Comparison of ENCODE assay signal across 8 cellular contexts in genomic region chr2:9844036-9844483, GRCh38. TPM values are rescaled to one million over a fixed set of nuclear protein-coding genes. Genes with fewer than 3 reads are reported as not detected.
DNase-seq lines count a peak whose midpoint lies in the region; ATAC-seq and TF ChIP-seq lines count a peak whose summit lies in the region.

No MANE protein-coding gene starts in this region.

- DNase-seq in activated T-cell treated with anti-CD3 and anti-CD28 coated beads for 48 hours (ENCODE audit: low read depth) (peak; percentile 7), T-helper 17 cell (no peak), fibroblast of lung (ENCODE audit: low read depth in 2 of 2) (peak; percentile 42 to 59), psoas muscle (no peak)
- DNase-seq in activated T-cell treated with anti-CD3 and anti-CD28 coated beads, Interleukin-2, amount 50 U/mL, for 1 hour = no peak

- intact Hi-C loops in psoas muscle (cut with DNase I) = no loop called here

- H3K9ac ChIP-seq in fibroblast of lung (ENCODE audit: insufficient read depth, low read length) = peak overlapping the region; percentile 91

- peaks cover 8% of the 10 kb centered on the region for H3K36me3 Mint-ChIP-seq in T-helper 17 cell (ENCODE audit: low read depth)

- no peaks in the 10 kb centered on the region for H4K20me1 ChIP-seq in fibroblast of lung (ENCODE audit: control insufficient read depth, extremely low read depth, insufficient read depth, low read length)

- 19 to 24% (median 23%) methylated on average over 15 of the region's 15 CpGs for WGBS in psoas muscle, 3 donors

- H3K27ac ChIP-seq in fibroblast of lung (ENCODE audit: insufficient read depth, low read length) (peak overlapping the region; percentile 87), psoas muscle (peak overlapping the region; percentile 86)

- peak overlapping the region; percentile 90 for H3K4me2 ChIP-seq in fibroblast of lung (ENCODE audit: extremely low read depth, insufficient read depth, low read length)

- H3K27ac Mint-ChIP-seq in T-helper 17 cell = peak overlapping the region; percentile 92

- H3K4me1 ChIP-seq in fibroblast of lung (ENCODE audit: control insufficient read depth, extremely low read depth, insufficient read depth, low read length) (peaks cover 6% of the 10 kb centered on the region), psoas muscle (peaks cover 20% of the 10 kb centered on the region)

- TF ChIP-seq CTCF in fibroblast of lung (conservative IDR thresholded peaks at IDR 0.05 in 1 of 2, IDR thresholded peaks at IDR 0.05 in 1 of 2; ENCODE audit: low read depth in 1 of 2, low read length in 2 of 2) (no peak), psoas muscle (IDR thresholded peaks at IDR 0.05) (no peak)

- H3K36me3 ChIP-seq in fibroblast of lung (ENCODE audit: control insufficient read depth, insufficient read depth, low read length) = peaks cover 2% of the 10 kb centered on the region
- peaks cover 3 to 30% of the 10 kb centered on the region in 2 donors for H3K36me3 ChIP-seq in psoas muscle (ENCODE audit: insufficient read depth in 1 of 2, low read depth in 1 of 2)

- peak overlapping the region; percentile 61 for H2AFZ ChIP-seq in fibroblast of lung (ENCODE audit: low read length)

- H3K9me3 ChIP-seq in T-helper 17 cell (ENCODE audit: control insufficient read depth, low read length, poor library complexity, severe bottlenecking) (no peaks in the 10 kb centered on the region), fibroblast of lung (ENCODE audit: control insufficient read depth, insufficient read depth, low read depth, low read length) (no peaks in the 10 kb centered on the region), psoas muscle (no peaks in the 10 kb centered on the region)

- H3K79me2 ChIP-seq in fibroblast of lung (ENCODE audit: control insufficient read depth, insufficient read depth, low read length) = peaks cover 27% of the 10 kb centered on the region

- no peak for ATAC-seq in T-helper 17 cell
- peak in 2 of 4 donors; percentile 6 to 11 for ATAC-seq in psoas muscle
- ATAC-seq in GM19328 (IDR thresholded peaks at IDR 0.05; ENCODE audit: unreplicated experiment) = no peak
- ATAC-seq in HG03460 (IDR thresholded peaks at IDR 0.05; ENCODE audit: unreplicated experiment) = no peak
- ATAC-seq in HG03378 (IDR thresholded peaks at IDR 0.05; ENCODE audit: unreplicated experiment) = no peak

- peak overlapping the region; percentile 61 to 84 (median 72) for H3K4me3 ChIP-seq in fibroblast of lung (replicated peaks in 1 of 4; ENCODE audit: control extremely low read depth in 1 of 4, insufficient read depth in 1 of 4, low read depth in 3 of 4, low read length in 4 of 4)
- peak overlapping the region; percentile 83 for H3K4me3 ChIP-seq in psoas muscle

- no peaks in the 10 kb centered on the region for H3K27me3 Mint-ChIP-seq in T-helper 17 cell

- peak overlapping the region; percentile 96 for H3K4me3 Mint-ChIP-seq in T-helper 17 cell

- H3K4me1 Mint-ChIP-seq in T-helper 17 cell = peaks cover 38% of the 10 kb centered on the region

- no peaks in the 10 kb centered on the region for H3K27me3 ChIP-seq in fibroblast of lung (ENCODE audit: control insufficient read depth, insufficient read depth, low read length)
- H3K27me3 ChIP-seq in psoas muscle (ENCODE audit: insufficient read depth in 3 of 3, low read length in 2 of 3) = no peaks in the 10 kb centered on the region

RNA-seq across cellular contexts. Expression of gene TAF1B, which starts 0.8 kb away (rescaled TPM):
- 10 to 100 TPM; 15.3 to 19.9 TPM for total RNA-seq in T-helper 17 cell
- 19.8 and 32.9 TPM in 2 replicates for total RNA-seq in fibroblast of lung
- polyA plus RNA-seq in fibroblast of lung = 19.5 and 30.8 TPM in 2 replicates
- 10.9 and 16.8 TPM in 2 replicates for polyA plus RNA-seq in fibroblast of lung (2012)
- 0.86 and 14.3 TPM in 2 replicates for polyA minus RNA-seq in fibroblast of lung (ENCODE audit: low replicate concordance)
- 1 to 10 TPM; 3.8 to 7.6 (median 5.8) TPM for total RNA-seq in psoas muscle
- 1 to 10 TPM; 2.7 to 6.0 (median 5.7) TPM for polyA plus RNA-seq in psoas muscle

Comparison
In these comparisons a context has a peak if more than half of its experiments do, and no peak if none do; other contexts are left out.
1. DNase-seq: peak in activated T-cell treated with anti-CD3 and anti-CD28 coated beads for 48 hours (single experiment) and fibroblast of lung (2 of 2); none in activated T-cell treated with anti-CD3 and anti-CD28 coated beads, Interleukin-2, amount 50 U/mL, for 1 hour (single experiment), T-helper 17 cell (0 of 3) and psoas muscle (0 of 2).